In genomic region chr2:96867756-96868554, GRCh38 we compare ENCODE assay signal across 1 cellular context.
TF ChIP-seq lines count a peak whose summit lies in the region.

No MANE protein-coding gene starts in this region.

TF ChIP-seq in HEK293, 187 proteins besides CTCF, POLR2A, EP300 and RAD21 (continued from another document):
- TF ChIP-seq ZNF518A (tag by site-specific recombination; conservative IDR thresholded peaks at IDR 0.05; ENCODE audit: low read depth) (no peak), ZNF423 (tag by site-specific recombination; IDR thresholded peaks at IDR 0.05) (no peak), ZNF600 (tag by site-specific recombination; IDR thresholded peaks at IDR 0.05) (0 out of 2 replicates have a peak, but pooled peaks have one; percentile 16), ATF2 (tag by site-specific recombination; IDR thresholded peaks at IDR 0.05; ENCODE audit: low read depth) (no peak), YY2 (tag by site-specific recombination; IDR thresholded peaks at IDR 0.05) (no peak), GLIS2 (tag by site-specific recombination; IDR thresholded peaks at IDR 0.05) (0 out of 2 replicates have a peak, but pooled peaks have one; percentile 7), ZSCAN18 (tag by site-specific recombination; IDR thresholded peaks at IDR 0.05) (no peak), ZNF280C (tag by site-specific recombination; IDR thresholded peaks at IDR 0.05) (no peak), ZBTB7A (tag by site-specific recombination; IDR thresholded peaks at IDR 0.05; ENCODE audit: low read depth) (no peak), ZNF473 (tag by site-specific recombination; IDR thresholded peaks at IDR 0.05) (no peak), ZNF529 (tag by site-specific recombination; IDR thresholded peaks at IDR 0.05; ENCODE audit: insufficient replicate concordance) (no peak), REST (tag by site-specific recombination; IDR thresholded peaks at IDR 0.05) (no peak), ZNF521 (tag by site-specific recombination; IDR thresholded peaks at IDR 0.05) (no peak), SETDB1 (IDR thresholded peaks at IDR 0.05; ENCODE audit: insufficient read length, low read length) (no peak), ZFHX2 (tag by site-specific recombination; conservative IDR thresholded peaks at IDR 0.05) (no peak), ZNF223 (tag by site-specific recombination; IDR thresholded peaks at IDR 0.05) (no peak), ZNF404 (tag by site-specific recombination; IDR thresholded peaks at IDR 0.05) (no peak)
- TF ChIP-seq, protein P1, sequence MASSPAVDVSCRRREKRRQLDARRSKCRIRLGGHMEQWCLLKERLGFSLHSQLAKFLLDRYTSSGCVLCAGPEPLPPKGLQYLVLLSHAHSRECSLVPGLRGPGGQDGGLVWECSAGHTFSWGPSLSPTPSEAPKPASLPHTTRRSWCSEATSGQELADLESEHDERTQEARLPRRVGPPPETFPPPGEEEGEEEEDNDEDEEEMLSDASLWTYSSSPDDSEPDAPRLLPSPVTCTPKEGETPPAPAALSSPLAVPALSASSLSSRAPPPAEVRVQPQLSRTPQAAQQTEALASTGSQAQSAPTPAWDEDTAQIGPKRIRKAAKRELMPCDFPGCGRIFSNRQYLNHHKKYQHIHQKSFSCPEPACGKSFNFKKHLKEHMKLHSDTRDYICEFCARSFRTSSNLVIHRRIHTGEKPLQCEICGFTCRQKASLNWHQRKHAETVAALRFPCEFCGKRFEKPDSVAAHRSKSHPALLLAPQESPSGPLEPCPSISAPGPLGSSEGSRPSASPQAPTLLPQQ (tag by site-specific recombination; IDR thresholded peaks at IDR 0.05): 0 out of 2 replicates have a peak, but pooled peaks have one; percentile 29
